Comparison of ENCODE assay signal across 29 cellular contexts in genomic region chr11:34415538-34415937, GRCh38.
"Had no signal": no experiment of that assay in that cellular context is flagged by ENCODE, and none has a peak within 500 bp of the region (broad histone marks: within the 10 kb centered on the region; RNA-seq: fewer than 3 reads in every experiment).

No MANE protein-coding gene starts in this region.

- H3K4me3 Mint-ChIP-seq: mesothelial cell of epicardium; naive B cell; natural killer cell; nephron progenitor cell; neural progenitor cell; stimulated activated naive B cell treated with anti-CD40 and anti-IgM and Interleukin-4, amounts not matched to agents 10 μg/mL and 1 μg/mL and 100 μg/mL, for 72 hours had no signal

- H2AFZ ChIP-seq: neural progenitor cell, parathyroid adenoma had no signal

- H3K4me1 ChIP-seq: heart left ventricle, neural progenitor cell, parathyroid adenoma, right atrium auricular region, stomach, suprapubic skin, tibial artery, upper lobe of right lung had no signal

- H3K27ac ChIP-seq: heart left ventricle, neural progenitor cell, parathyroid adenoma, psoas muscle, right atrium auricular region, skin epidermis, stomach, suprapubic skin, thoracic aorta, tibial artery, upper lobe of right lung had no signal

- H3K27ac Mint-ChIP-seq: mesothelial cell of epicardium; naive B cell; natural killer cell; nephron progenitor cell; neural progenitor cell; stimulated activated naive B cell treated with anti-CD40 and anti-IgM and Interleukin-4, amounts not matched to agents 10 μg/mL and 1 μg/mL and 100 μg/mL, for 72 hours had no signal

- H3K9ac ChIP-seq: neural progenitor cell, parathyroid adenoma had no signal

- FAIRE-seq: urothelium cell line had no signal

- ATAC-seq: heart left ventricle; left lung; natural killer cell; sciatic nerve; stimulated activated naive B cell treated with anti-CD40 and anti-IgM and Interleukin-4, amounts not matched to agents 10 μg/mL and 1 μg/mL and 100 μg/mL, for 72 hours; stimulated activated naive CD8-positive, alpha-beta T cell treated with anti-CD3 and anti-CD28 coated beads, Interleukin-15, Interleukin-2, amounts not matched to agents 100 U/mL and 50 U/mL, for 24 hours; upper lobe of right lung had no signal

- DNase-seq: heart left ventricle; hypothalamus; islet precursor cell; left lung; mesendoderm; naive B cell; natural killer cell; nephron progenitor cell; psoas muscle; stimulated activated CD4-positive, alpha-beta T cell treated with anti-CD3 and anti-CD28 coated beads, Interleukin-12 subunit alpha, Interleukin-12 subunit beta, amount 100 ng/mL, for 4 hours; stimulated activated CD4-positive, alpha-beta T cell treated with anti-CD3 and anti-CD28 coated beads, Interleukin-15, amount 100 ng/mL, for 24 hours; stimulated activated CD4-positive, alpha-beta T cell treated with anti-CD3 and anti-CD28 coated beads, Interleukin-2, amount 100 ng/mL, for 24 hours; stimulated activated CD4-positive, alpha-beta T cell treated with anti-CD3 and anti-CD28 coated beads, Interleukin-4, amount 100 ng/mL, for 1 hour; stimulated activated naive B cell treated with anti-CD40 and anti-IgM and Interleukin-4, amounts not matched to agents 10 μg/mL and 1 μg/mL and 100 μg/mL, for 72 hours; stimulated activated naive CD8-positive, alpha-beta T cell treated with anti-CD3 and anti-CD28 coated beads, Interleukin-15, Interleukin-2, amounts not matched to agents 100 U/mL and 50 U/mL, for 24 hours; stomach; tibial artery; trophoblast cell; upper lobe of right lung had no signal

- H3K4me2 ChIP-seq: neural progenitor cell had no signal

- H3K4me3 ChIP-seq: heart left ventricle, left lung, lung, neural progenitor cell, psoas muscle, right atrium auricular region, skin epidermis, stomach, suprapubic skin, thoracic aorta, tibial artery, upper lobe of right lung had no signal

- H3K36me3 ChIP-seq: heart left ventricle, left lung, neural progenitor cell, right atrium auricular region, stomach, suprapubic skin, thoracic aorta, tibial artery, upper lobe of right lung had no signal

- H3K36me3 Mint-ChIP-seq: mesothelial cell of epicardium, neural progenitor cell had no signal

- H3K4me1 Mint-ChIP-seq: mesothelial cell of epicardium; naive B cell; natural killer cell; neural progenitor cell; stimulated activated naive B cell treated with anti-CD40 and anti-IgM and Interleukin-4, amounts not matched to agents 10 μg/mL and 1 μg/mL and 100 μg/mL, for 72 hours had no signal

- H3K27me3 ChIP-seq: heart left ventricle, left lung, neural progenitor cell, right atrium auricular region, stomach, suprapubic skin, tibial artery, upper lobe of right lung had no signal

- H3K79me2 ChIP-seq: parathyroid adenoma had no signal
